ENCODE assay signal across 11 cellular contexts in genomic region chr19:6465006-6465405, GRCh38. TPM values are rescaled to one million over a fixed set of nuclear protein-coding genes. Genes with fewer than 3 reads are reported as not detected.
DNase-seq lines count a peak whose midpoint lies in the region; ATAC-seq and TF ChIP-seq lines count a peak whose summit lies in the region.
"Had no signal": no experiment of that assay in that cellular context is flagged by ENCODE, and none has a peak within 500 bp of the region (broad histone marks: within the 10 kb centered on the region; RNA-seq: fewer than 3 reads in every experiment).

No MANE protein-coding gene starts in this region.

- H4K91ac ChIP-seq in neuronal stem cell (ENCODE audit: low read depth, low read length, poor library complexity): no peak overlapping the region

- no peak overlapping the region for H4K8ac ChIP-seq in neuronal stem cell (ENCODE audit: low read depth, low read length)

- intact Hi-C loops in CD8-positive, alpha-beta T cell (cut with DNase I, micrococcal nuclease): no loop called here

- H3K9ac ChIP-seq in neuronal stem cell (ENCODE audit: low read depth, low read length, poor library complexity): no peak overlapping the region

- H2BK120ac ChIP-seq in neuronal stem cell (ENCODE audit: low read depth, low read length): no peak overlapping the region

- H3K27ac Mint-ChIP-seq in CD8-positive, alpha-beta T cell: peak overlapping the region; percentile 62

- no peaks in the 10 kb centered on the region for H3K27me3 Mint-ChIP-seq in CD8-positive, alpha-beta T cell (ENCODE audit: low read depth)

- no CpG with 5 or more reads among the region's 9 CpGs for WGBS in neuronal stem cell (ENCODE audit: extremely low coverage in 2 of 2, insufficient read length in 2 of 2, insufficient replicate concordance in 1 of 2), 2 donors

- H3K4me2 ChIP-seq in neuronal stem cell (ENCODE audit: insufficient read depth, low read length, poor library complexity, severe bottlenecking): no peak overlapping the region

- H2BK12ac ChIP-seq in neuronal stem cell (ENCODE audit: low read length): no peak overlapping the region

- TF ChIP-seq CTCF in CD8-positive, alpha-beta T cell (IDR thresholded peaks at IDR 0.05): no peak
- TF ChIP-seq CTCF in RWPE2 (IDR thresholded peaks at IDR 0.05; ENCODE audit: poor library complexity, severe bottlenecking): no peak

- CTCF ChIA-PET in CD8-positive, alpha-beta T cell (lab: Charles Lee): no interaction called here

- H2BK15ac ChIP-seq in neuronal stem cell (ENCODE audit: low read length): no peak overlapping the region

- no peaks in the 10 kb centered on the region for H3K9me3 Mint-ChIP-seq in CD8-positive, alpha-beta T cell

- no peak overlapping the region for H3K4ac ChIP-seq in neuronal stem cell (ENCODE audit: low read length)

- ATAC-seq in CD8-positive, alpha-beta T cell: no peak
- ATAC-seq in RWPE2 (ENCODE audit: low read depth): no peak

- POLR2A ChIA-PET in CD8-positive, alpha-beta T cell (lab: Charles Lee): interaction anchor here (1.1 kb wide), 1 partner anchor 17 kb away, joined by 6 read pairs; the partner anchor contains the start of gene DENND1C

- H3K4me1 Mint-ChIP-seq in CD8-positive, alpha-beta T cell (ENCODE audit: low read depth): peaks cover 25% of the 10 kb centered on the region

- no peak overlapping the region for H3K4me3 ChIP-seq in CD8-positive, alpha-beta T cell (ENCODE audit: low read depth, low read length)
- peak overlapping the region; percentile 68 for H3K4me3 ChIP-seq in RWPE2 (ENCODE audit: severe bottlenecking)
- H3K4me3 ChIP-seq in iPS-11a (ENCODE audit: low read depth, low read length): peak overlapping the region; percentile 76
- H3K4me3 ChIP-seq in neuronal stem cell (ENCODE audit: low read length in 2 of 2): no peak overlapping the region

- H3K23ac ChIP-seq in neuronal stem cell (ENCODE audit: low read depth, low read length, poor library complexity): no peak overlapping the region

- H3K14ac ChIP-seq in neuronal stem cell (ENCODE audit: low read length): no peak overlapping the region

- H3K4me3 Mint-ChIP-seq in CD8-positive, alpha-beta T cell: peak overlapping the region; percentile 55

- no peaks in the 10 kb centered on the region for H3K9me3 ChIP-seq in CD8-positive, alpha-beta T cell (ENCODE audit: low read length)
- H3K9me3 ChIP-seq in RWPE2 (ENCODE audit: severe bottlenecking) (no peaks in the 10 kb centered on the region), neuronal stem cell (replicated peaks in 1 of 2; ENCODE audit: control insufficient read depth in 2 of 2, insufficient read depth in 1 of 2, low read depth in 1 of 2, low read length in 2 of 2) (peaks cover 0 to 2% of the 10 kb centered on the region in 2 donors)

- no peaks in the 10 kb centered on the region for H3K79me1 ChIP-seq in neuronal stem cell (ENCODE audit: low read depth, low read length)

- H2AK5ac ChIP-seq in neuronal stem cell (ENCODE audit: low read depth, low read length): peak overlapping the region; percentile 6

- peak overlapping the region; percentile 42 for H3K18ac ChIP-seq in neuronal stem cell (ENCODE audit: low read length)

- no peak overlapping the region for H2AFZ ChIP-seq in neuronal stem cell (ENCODE audit: low read length)

- no peaks in the 10 kb centered on the region for H3K27me3 ChIP-seq in CD8-positive, alpha-beta T cell (ENCODE audit: insufficient read depth, low read length)
- H3K27me3 ChIP-seq in RWPE2 (ENCODE audit: insufficient read depth, poor library complexity, severe bottlenecking): no peaks in the 10 kb centered on the region
- peaks cover 12 to 70% (median 33%) of the 10 kb centered on the region in 3 experiments for H3K27me3 ChIP-seq in neuronal stem cell (ENCODE audit: control insufficient read depth in 3 of 3, insufficient read depth in 3 of 3, low read depth in 1 of 3, low read length in 3 of 3)

- no peak overlapping the region for H3K27ac ChIP-seq in CD8-positive, alpha-beta T cell (ENCODE audit: low read depth, low read length)
- no peak overlapping the region for H3K27ac ChIP-seq in RWPE2 (ENCODE audit: poor library complexity, severe bottlenecking)
- no peak overlapping the region for H3K27ac ChIP-seq in neuronal stem cell (replicated peaks; ENCODE audit: low read length)

- no peak for DNase-seq in CD8-positive, alpha-beta T cell
- no peak for DNase-seq in RWPE2 (ENCODE audit: low spot score)
- no peak for DNase-seq in neuronal stem cell (ENCODE audit: low spot score)
- no peak for DNase-seq in SKM-1 treated with dmso at 0.1 percent for 144 hours (lab: John Stamatoyannopoulos, UW; ENCODE audit: unreplicated experiment)
- DNase-seq in COLO829 (ENCODE audit: low spot score): no peak
- no peak for DNase-seq in SHP77 treated with DMSO at 0.1 percent for 48 hours (lab: John Stamatoyannopoulos, UW)
- no peak for DNase-seq in DMS79 (lab: John Stamatoyannopoulos, UW)
- DNase-seq: activated gamma-delta T cell, NCI-H2029 had no signal

- H3K36me3 Mint-ChIP-seq in CD8-positive, alpha-beta T cell: peaks cover 31% of the 10 kb centered on the region

- H2BK5ac ChIP-seq in neuronal stem cell (ENCODE audit: low read length): no peak overlapping the region

- H3K36me3 ChIP-seq in CD8-positive, alpha-beta T cell (ENCODE audit: insufficient read depth, low read length): peaks cover 6% of the 10 kb centered on the region
- H3K36me3 ChIP-seq in RWPE2 (ENCODE audit: low read depth): no peaks in the 10 kb centered on the region
- no peaks in the 10 kb centered on the region for H3K36me3 ChIP-seq in neuronal stem cell (replicated peaks in 1 of 2; ENCODE audit: control insufficient read depth in 2 of 2, insufficient read depth in 2 of 2, low read length in 2 of 2)

- H3K4me1 ChIP-seq in CD8-positive, alpha-beta T cell (ENCODE audit: insufficient read depth, low read length): peaks cover 13% of the 10 kb centered on the region
- H3K4me1 ChIP-seq in RWPE2 (ENCODE audit: insufficient read depth, poor library complexity, severe bottlenecking): no peaks in the 10 kb centered on the region
- peaks cover 2 to 3% of the 10 kb centered on the region in 2 donors for H3K4me1 ChIP-seq in neuronal stem cell (ENCODE audit: control insufficient read depth in 2 of 2, insufficient read depth in 1 of 2, low read depth in 1 of 2, low read length in 2 of 2)

RNA-seq across cellular contexts. Expression of gene CRB3, which starts 0.9 kb away (rescaled TPM):
- 1 to 10 TPM; 7.8 to 8.9 TPM for total RNA-seq in CD8-positive, alpha-beta T cell
- 0.04 TPM for polyA plus RNA-seq in neuronal stem cell (2013, experiment 1 of 2)
- polyA plus RNA-seq in neuronal stem cell (2013, experiment 2 of 2): 0.10 TPM

RNA-seq across cellular contexts. Expression of gene SLC25A23, which starts 5.4 kb away (rescaled TPM):
- 10 to 100 TPM; 10.5 to 10.9 TPM for total RNA-seq in CD8-positive, alpha-beta T cell
- 52.7 TPM for polyA plus RNA-seq in neuronal stem cell (2013, experiment 1 of 2)
- polyA plus RNA-seq in neuronal stem cell (2013, experiment 2 of 2): 51.9 TPM

RNA-seq across cellular contexts. Expression of gene DENND1C, which starts 16.6 kb away (rescaled TPM):
- 10 to 100 TPM; 94.0 to 95.9 TPM for total RNA-seq in CD8-positive, alpha-beta T cell
- polyA plus RNA-seq in neuronal stem cell (2013, experiment 1 of 2): 0.61 TPM
- polyA plus RNA-seq in neuronal stem cell (2013, experiment 2 of 2): 0.60 TPM
- total RNA-seq: pulmonary artery endothelial cell had no signal

RNA-seq across cellular contexts. Expression of gene SLC25A41, which starts 31.4 kb away (rescaled TPM):
- total RNA-seq in CD8-positive, alpha-beta T cell: not detected
- 0.42 TPM for polyA plus RNA-seq in neuronal stem cell (2013, experiment 1 of 2)
- polyA plus RNA-seq in neuronal stem cell (2013, experiment 2 of 2): 0.47 TPM

RNA-seq across cellular contexts. Expression of gene TUBB4A, which starts 37.1 kb away (rescaled TPM):
- 1 to 10 TPM; 1.4 to 1.6 TPM for total RNA-seq in CD8-positive, alpha-beta T cell
- 30.8 TPM for polyA plus RNA-seq in neuronal stem cell (2013, experiment 1 of 2)
- 30.4 TPM for polyA plus RNA-seq in neuronal stem cell (2013, experiment 2 of 2)

Comparison
In these comparisons a context has a peak if more than half of its experiments do, and no peak if none do; other contexts are left out.
1. H3K4me3 ChIP-seq: peak in RWPE2 (single experiment) and iPS-11a (single experiment); none in CD8-positive, alpha-beta T cell (single experiment) and neuronal stem cell (0 of 2).